In the genomic region with DNA sequence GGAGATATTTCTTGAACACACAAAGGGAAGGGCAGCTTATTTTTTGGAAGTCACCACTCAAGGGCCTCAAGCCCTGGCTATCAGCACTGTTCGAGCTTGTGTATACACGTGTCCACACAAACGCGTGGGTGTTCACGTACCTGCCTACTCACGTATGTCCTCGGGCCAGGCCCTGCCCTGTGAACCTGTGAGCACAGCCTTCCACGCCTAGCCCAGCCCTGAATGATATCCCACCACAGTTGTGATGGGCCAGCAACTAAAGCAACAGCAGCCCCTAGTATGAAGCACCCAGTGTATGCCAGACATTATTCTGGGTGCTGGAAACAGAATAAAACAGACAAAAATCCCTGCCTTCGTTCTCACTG, we compare ENCODE assay signal across 16 cellular contexts. TPM values are rescaled to one million over a fixed set of nuclear protein-coding genes. Genes with fewer than 3 reads are reported as not detected.
DNase-seq lines count a peak whose midpoint lies in the region; ATAC-seq and TF ChIP-seq lines count a peak whose summit lies in the region.
"Had no signal": no experiment of that assay in that cellular context is flagged by ENCODE, and none has a peak within 500 bp of the region (broad histone marks: within the 10 kb centered on the region; RNA-seq: fewer than 3 reads in every experiment).

No MANE protein-coding gene starts in this region.

- H4K91ac ChIP-seq in mesenchymal stem cell (ENCODE audit: low read length) = peak overlapping the region; percentile 5

- WGBS in mesenchymal stem cell = over 99% methylated on average over 9 of the region's 9 CpGs

- H3K79me1 ChIP-seq in mesenchymal stem cell (replicated peaks; ENCODE audit: low read length, poor library complexity, severe bottlenecking) = peaks cover 29% of the 10 kb centered on the region

- H3K23ac ChIP-seq in mesenchymal stem cell (ENCODE audit: low read length in 2 of 2) = no peak overlapping the region

- no peaks in the 10 kb centered on the region for H3K36me3 ChIP-seq in CD4-positive, alpha-beta memory T cell (ENCODE audit: insufficient read depth, low read length)
- peaks cover 39 to 65% of the 10 kb centered on the region in 2 experiments for H3K36me3 ChIP-seq in mesenchymal stem cell (ENCODE audit: control insufficient read depth in 1 of 2, insufficient read depth in 2 of 2, low read depth in 1 of 2, low read length in 2 of 2)
- H3K36me3 ChIP-seq: neural progenitor cell had no signal

- no peaks in the 10 kb centered on the region for H3K9me3 ChIP-seq in CD4-positive, alpha-beta memory T cell (ENCODE audit: control insufficient read depth in 1 of 2, low read length in 2 of 2)
- H3K9me3 ChIP-seq in mesenchymal stem cell (ENCODE audit: control insufficient read depth, low read length) = no peaks in the 10 kb centered on the region
- H3K9me3 ChIP-seq: A549, heart right ventricle had no signal

- H2BK15ac ChIP-seq in mesenchymal stem cell (ENCODE audit: low read depth, poor library complexity, severe bottlenecking) = no peak overlapping the region

- no peak overlapping the region for H3K4me3 ChIP-seq in CD4-positive, alpha-beta memory T cell (ENCODE audit: low read length in 2 of 2)
- no peak overlapping the region for H3K4me3 ChIP-seq in mesenchymal stem cell (ENCODE audit: insufficient read depth in 1 of 2, low read depth in 1 of 2, low read length in 2 of 2)
- H3K4me3 ChIP-seq: A549, lung, neural progenitor cell had no signal

- ATAC-seq in activated CD4-positive, alpha-beta T cell treated with anti-CD3 and anti-CD28 coated beads for 36 hours = no peak
- ATAC-seq in activated CD8-positive, alpha-beta T cell treated with anti-CD3 and anti-CD28 coated beads for 36 hours = no peak
- no peak for ATAC-seq in SK-N-SH treated with all-trans-retinoic acid at 6 μM for 48 hours
- ATAC-seq: A549, heart right ventricle, WTC11 had no signal

- peaks cover 5% of the 10 kb centered on the region for H3K36me3 Mint-ChIP-seq in activated CD4-positive, alpha-beta T cell treated with anti-CD3 and anti-CD28 coated beads for 36 hours (ENCODE audit: low read depth)
- peaks cover 0 to 3% of the 10 kb centered on the region in 2 donors for H3K36me3 Mint-ChIP-seq in CD4-positive, alpha-beta memory T cell
- peaks cover 10% of the 10 kb centered on the region for H3K36me3 Mint-ChIP-seq in activated CD8-positive, alpha-beta T cell treated with anti-CD3 and anti-CD28 coated beads for 36 hours (ENCODE audit: low read depth)

- peaks cover 43% of the 10 kb centered on the region for H3K4me1 ChIP-seq in CD4-positive, alpha-beta memory T cell (ENCODE audit: insufficient read depth, low read length)
- H3K4me1 ChIP-seq in mesenchymal stem cell (ENCODE audit: control insufficient read depth, insufficient read depth, low read depth, low read length) = peaks cover 61% of the 10 kb centered on the region

- H3K18ac ChIP-seq in mesenchymal stem cell (ENCODE audit: low read depth in 1 of 2, low read length in 2 of 2) = no peak overlapping the region

- H3K14ac ChIP-seq in mesenchymal stem cell (ENCODE audit: low read length in 2 of 2) = no peak overlapping the region

- CTCF ChIA-PET in activated CD4-positive, alpha-beta T cell treated with anti-CD3 and anti-CD28 coated beads for 36 hours (lab: Charles Lee) = interaction anchor here (0.6 to 9.8 kb wide), 13 partner anchors 13 to 368 kb away, joined by 3 to 91 read pairs (median 3); partner anchors contain the start of genes PXMP4 and SNTA1
- CTCF ChIA-PET in CD4-positive, alpha-beta memory T cell (lab: Charles Lee; ENCODE audit: partially characterized antibody) = interaction anchor here (0.7 to 8.6 kb wide), 22 partner anchors 12 to 267 kb away, joined by 3 to 88 read pairs (median 5); partner anchors contain the start of genes CDK5RAP1, CHMP4B and PXMP4
- CTCF ChIA-PET in activated CD8-positive, alpha-beta T cell treated with anti-CD3 and anti-CD28 coated beads for 36 hours (lab: Charles Lee) = interaction anchor here (0.6 to 5.3 kb wide), 22 partner anchors 10 to 267 kb away, joined by 3 to 71 read pairs (median 6); partner anchors contain the start of genes CDK5RAP1, PXMP4, SNTA1 and ZNF341

- intact Hi-C loops in activated CD4-positive, alpha-beta T cell treated with anti-CD3 and anti-CD28 coated beads for 36 hours (cut with DNase I, micrococcal nuclease) = loop anchor here (1.0 to 10.0 kb wide), 6 partner anchors 64 to 324 kb away; partner anchors contain the start of genes CDK5RAP1 (in 1 of the 2), RALY (in 1 of the 2), SNTA1 (in 1 of the 2) and ZNF341 (in 1 of the 2)
- intact Hi-C loops in CD4-positive, alpha-beta memory T cell (cut with micrococcal nuclease) = loop anchor here (1.0 kb wide), 1 partner anchor 211 kb away; no protein-coding TSS in a partner anchor
- intact Hi-C loops in activated CD8-positive, alpha-beta T cell treated with anti-CD3 and anti-CD28 coated beads for 36 hours (cut with micrococcal nuclease) = loop anchor here (5.0 kb wide), 2 partner anchors 64 to 211 kb away; partner anchors contain the start of gene ZNF341

- H3K27ac Mint-ChIP-seq in activated CD4-positive, alpha-beta T cell treated with anti-CD3 and anti-CD28 coated beads for 36 hours = no peak overlapping the region
- peak overlapping the region in 4 of 7 donors; percentile 46 to 89 (median 62) for H3K27ac Mint-ChIP-seq in CD4-positive, alpha-beta memory T cell
- H3K27ac Mint-ChIP-seq in activated CD8-positive, alpha-beta T cell treated with anti-CD3 and anti-CD28 coated beads for 36 hours = no peak overlapping the region
- H3K27ac Mint-ChIP-seq: WTC11 had no signal

- H3K4ac ChIP-seq in mesenchymal stem cell (ENCODE audit: low read depth in 1 of 2, low read length in 2 of 2) = no peak overlapping the region

- H3K4me3 Mint-ChIP-seq in activated CD4-positive, alpha-beta T cell treated with anti-CD3 and anti-CD28 coated beads for 36 hours = peak overlapping the region; percentile 75
- peak overlapping the region in 5 of 8 donors; percentile 7 to 59 (median 32) for H3K4me3 Mint-ChIP-seq in CD4-positive, alpha-beta memory T cell
- H3K4me3 Mint-ChIP-seq in activated CD8-positive, alpha-beta T cell treated with anti-CD3 and anti-CD28 coated beads for 36 hours = peak overlapping the region; percentile 83
- H3K4me3 Mint-ChIP-seq: neural progenitor cell, WTC11 had no signal

- DNase-seq in activated CD4-positive, alpha-beta T cell treated with anti-CD3 and anti-CD28 coated beads for 36 hours = no peak
- no peak for DNase-seq in activated CD4-positive, alpha-beta T cell treated with anti-CD3 and anti-CD28 coated beads, Interleukin-2, amount 50 U/mL, for 1 hour
- DNase-seq in CD4-positive, alpha-beta memory T cell = no peak
- no peak for DNase-seq in activated CD8-positive, alpha-beta T cell treated with anti-CD3 and anti-CD28 coated beads for 36 hours
- DNase-seq in mesenchymal stem cell (no peak), amygdala (lab: John Stamatoyannopoulos, UW) (no peak), cerebellar nuclear complex (lab: John Stamatoyannopoulos, UW) (no peak)
- DNase-seq: stimulated activated CD4-positive, alpha-beta T cell treated with anti-CD3 and anti-CD28 coated beads, Interleukin-12 subunit alpha, Interleukin-12 subunit beta, amount 100 ng/mL, for 4 hours had no signal

- no peak overlapping the region for H3K4me2 ChIP-seq in mesenchymal stem cell (ENCODE audit: low read length, poor library complexity, severe bottlenecking)
- H3K4me2 ChIP-seq: A549, neural progenitor cell had no signal

- no peaks in the 10 kb centered on the region for H3K9me3 Mint-ChIP-seq in activated CD4-positive, alpha-beta T cell treated with anti-CD3 and anti-CD28 coated beads for 36 hours (ENCODE audit: low read depth)
- H3K9me3 Mint-ChIP-seq in CD4-positive, alpha-beta memory T cell = no peaks in the 10 kb centered on the region
- no peaks in the 10 kb centered on the region for H3K9me3 Mint-ChIP-seq in activated CD8-positive, alpha-beta T cell treated with anti-CD3 and anti-CD28 coated beads for 36 hours
- H3K9me3 Mint-ChIP-seq: neural progenitor cell, WTC11 had no signal

- no peak overlapping the region for H3K9ac ChIP-seq in mesenchymal stem cell (ENCODE audit: low read length)
- H3K9ac ChIP-seq: neural progenitor cell had no signal

- no peak overlapping the region for H3K27ac ChIP-seq in CD4-positive, alpha-beta memory T cell (ENCODE audit: low read depth, low read length)
- no peak overlapping the region for H3K27ac ChIP-seq in mesenchymal stem cell (ENCODE audit: low read length, poor library complexity, severe bottlenecking)
- H3K27ac ChIP-seq: A549, neural progenitor cell had no signal

- no peaks in the 10 kb centered on the region for H3K27me3 Mint-ChIP-seq in activated CD4-positive, alpha-beta T cell treated with anti-CD3 and anti-CD28 coated beads for 36 hours
- no peaks in the 10 kb centered on the region for H3K27me3 Mint-ChIP-seq in CD4-positive, alpha-beta memory T cell
- no peaks in the 10 kb centered on the region for H3K27me3 Mint-ChIP-seq in activated CD8-positive, alpha-beta T cell treated with anti-CD3 and anti-CD28 coated beads for 36 hours

- POLR2A ChIA-PET in activated CD4-positive, alpha-beta T cell treated with anti-CD3 and anti-CD28 coated beads for 36 hours (lab: Charles Lee) = interaction anchor here (0.9 kb wide), 1 partner anchor 51 kb away, joined by 4 read pairs; the partner anchor contains the start of gene PXMP4
- POLR2A ChIA-PET in CD4-positive, alpha-beta memory T cell (lab: Charles Lee; ENCODE audit: partially characterized antibody) = interaction anchor here (0.9 to 9.7 kb wide), 11 partner anchors 11 to 225 kb away, joined by 3 to 122 read pairs (median 12); partner anchors contain the start of genes CBFA2T2, PXMP4, SNTA1 and ZNF341
- POLR2A ChIA-PET in activated CD8-positive, alpha-beta T cell treated with anti-CD3 and anti-CD28 coated beads for 36 hours (lab: Charles Lee) = interaction anchor here (0.7 to 15.4 kb wide), 4 partner anchors 11 to 252 kb away, joined by 3 to 262 read pairs (median 4); partner anchors contain the start of genes NECAB3 and ZNF341

- H2AFZ ChIP-seq in mesenchymal stem cell (ENCODE audit: low read depth, low read length) = no peak overlapping the region
- H2AFZ ChIP-seq: neural progenitor cell had no signal

- TF ChIP-seq CTCF in activated CD8-positive, alpha-beta T cell treated with anti-CD3 and anti-CD28 coated beads for 36 hours (IDR thresholded peaks at IDR 0.05) = no peak

- H3K27me3 ChIP-seq in CD4-positive, alpha-beta memory T cell (ENCODE audit: insufficient read depth, low read length) = no peaks in the 10 kb centered on the region
- H3K27me3 ChIP-seq in mesenchymal stem cell (ENCODE audit: control insufficient read depth in 1 of 2, insufficient read depth in 1 of 2, low read length in 2 of 2) = no peaks in the 10 kb centered on the region
- H3K27me3 ChIP-seq: heart right ventricle had no signal

- no peak overlapping the region for H2BK120ac ChIP-seq in mesenchymal stem cell (ENCODE audit: low read depth, low read length)

- H4K8ac ChIP-seq in mesenchymal stem cell (ENCODE audit: low read length) = no peak overlapping the region

- no peak overlapping the region for H2BK5ac ChIP-seq in mesenchymal stem cell (ENCODE audit: low read depth, low read length, poor library complexity, severe bottlenecking)

- no peak overlapping the region for H2AK5ac ChIP-seq in mesenchymal stem cell (ENCODE audit: low read length, severe bottlenecking)

- peaks cover 34% of the 10 kb centered on the region for H3K4me1 Mint-ChIP-seq in activated CD4-positive, alpha-beta T cell treated with anti-CD3 and anti-CD28 coated beads for 36 hours
- peaks cover 24 to 74% (median 42%) of the 10 kb centered on the region in 4 donors for H3K4me1 Mint-ChIP-seq in CD4-positive, alpha-beta memory T cell
- peaks cover 35% of the 10 kb centered on the region for H3K4me1 Mint-ChIP-seq in activated CD8-positive, alpha-beta T cell treated with anti-CD3 and anti-CD28 coated beads for 36 hours (ENCODE audit: low read depth)

- no peak overlapping the region for H2BK12ac ChIP-seq in mesenchymal stem cell (ENCODE audit: low read length in 2 of 2)

RNA-seq across cellular contexts. Expression of gene ACTL10, which starts 2.0 kb away (rescaled TPM):
- total RNA-seq in activated CD4-positive, alpha-beta T cell treated with anti-CD3 and anti-CD28 coated beads for 36 hours = 1 to 10 TPM in 1 of 2 experiments, under 1 TPM in 1; 0.91 to 1.7 TPM
- total RNA-seq in CD4-positive, alpha-beta memory T cell = 1 to 10 TPM; 5.5 to 6.0 TPM
- polyA plus RNA-seq in CD4-positive, alpha-beta memory T cell = 1 to 10 TPM; 1.7 to 5.3 TPM
- 1 to 10 TPM; 2.4 TPM for total RNA-seq in activated CD8-positive, alpha-beta T cell treated with anti-CD3 and anti-CD28 coated beads for 36 hours
- not detected for polyA plus RNA-seq in mesenchymal stem cell (2013, experiment 1 of 2)
- polyA plus RNA-seq in mesenchymal stem cell (2013, experiment 2 of 2) = not detected
- polyA plus RNA-seq: A549 had no signal

RNA-seq across cellular contexts. Expression of gene NECAB3, which starts 5.5 kb away (rescaled TPM):
- 10 to 100 TPM; 12.2 to 13.3 TPM for total RNA-seq in activated CD4-positive, alpha-beta T cell treated with anti-CD3 and anti-CD28 coated beads for 36 hours
- 10 to 100 TPM; 23.3 to 23.4 TPM for total RNA-seq in CD4-positive, alpha-beta memory T cell
- 1 to 10 TPM; 2.0 to 2.5 TPM for polyA plus RNA-seq in CD4-positive, alpha-beta memory T cell
- total RNA-seq in activated CD8-positive, alpha-beta T cell treated with anti-CD3 and anti-CD28 coated beads for 36 hours = 10 to 100 TPM; 13.7 to 16.0 TPM
- 13.7 TPM for polyA plus RNA-seq in mesenchymal stem cell (2013, experiment 1 of 2)
- 12.4 TPM for polyA plus RNA-seq in mesenchymal stem cell (2013, experiment 2 of 2)

RNA-seq across cellular contexts. Expression of gene C20orf144, which starts 6.6 kb away (rescaled TPM):
- total RNA-seq in activated CD4-positive, alpha-beta T cell treated with anti-CD3 and anti-CD28 coated beads for 36 hours = under 1 TPM; 0.16 to 0.27 TPM
- under 1 TPM; 0.61 TPM for total RNA-seq in CD4-positive, alpha-beta memory T cell
- polyA plus RNA-seq in CD4-positive, alpha-beta memory T cell = not detected
- total RNA-seq in activated CD8-positive, alpha-beta T cell treated with anti-CD3 and anti-CD28 coated beads for 36 hours = under 1 TPM; 0.29 to 0.36 TPM
- polyA plus RNA-seq in mesenchymal stem cell (2013, experiment 1 of 2) = 0.11 TPM
- polyA plus RNA-seq in mesenchymal stem cell (2013, experiment 2 of 2) = 0.04 TPM
- total RNA-seq: heart right ventricle, renal cortical epithelial cell, ureter had no signal

RNA-seq across cellular contexts. Expression of gene E2F1, which starts 17.4 kb away (rescaled TPM):
- 10 to 100 TPM; 45.9 to 50.9 TPM for total RNA-seq in activated CD4-positive, alpha-beta T cell treated with anti-CD3 and anti-CD28 coated beads for 36 hours
- total RNA-seq in CD4-positive, alpha-beta memory T cell = 1 to 10 TPM; 2.2 to 2.6 TPM
- under 1 TPM; 0.46 to 0.89 TPM for polyA plus RNA-seq in CD4-positive, alpha-beta memory T cell
- 10 to 100 TPM; 71.2 to 72.0 TPM for total RNA-seq in activated CD8-positive, alpha-beta T cell treated with anti-CD3 and anti-CD28 coated beads for 36 hours
- 2.2 TPM for polyA plus RNA-seq in mesenchymal stem cell (2013, experiment 1 of 2)
- 2.1 TPM for polyA plus RNA-seq in mesenchymal stem cell (2013, experiment 2 of 2)

RNA-seq across cellular contexts. Expression of gene PXMP4, which starts 51.3 kb away (rescaled TPM):
- total RNA-seq in activated CD4-positive, alpha-beta T cell treated with anti-CD3 and anti-CD28 coated beads for 36 hours = 10 to 100 TPM in 1 of 2 experiments, 1 to 10 TPM in 1; 8.8 to 10.2 TPM
- 10 to 100 TPM; 15.7 to 16.3 TPM for total RNA-seq in CD4-positive, alpha-beta memory T cell
- 10 to 100 TPM in 1 of 2 donors, 1 to 10 TPM in 1; 6.3 to 16.4 TPM for polyA plus RNA-seq in CD4-positive, alpha-beta memory T cell
- total RNA-seq in activated CD8-positive, alpha-beta T cell treated with anti-CD3 and anti-CD28 coated beads for 36 hours = 1 to 10 TPM; 6.9 to 7.3 TPM
- polyA plus RNA-seq in mesenchymal stem cell (2013, experiment 1 of 2) = 3.2 TPM
- polyA plus RNA-seq in mesenchymal stem cell (2013, experiment 2 of 2) = 2.7 TPM

Comparison
In these comparisons a context has a peak if more than half of its experiments do, and no peak if none do; other contexts are left out.
1. H3K27ac Mint-ChIP-seq: peak in CD4-positive, alpha-beta memory T cell (4 of 7); none in activated CD4-positive, alpha-beta T cell treated with anti-CD3 and anti-CD28 coated beads for 36 hours (single experiment) and activated CD8-positive, alpha-beta T cell treated with anti-CD3 and anti-CD28 coated beads for 36 hours (single experiment).
2. H3K4me3 Mint-ChIP-seq: peak in every context shown above with its lines; median percentile 83 in activated CD8-positive, alpha-beta T cell treated with anti-CD3 and anti-CD28 coated beads for 36 hours; 75 in activated CD4-positive, alpha-beta T cell treated with anti-CD3 and anti-CD28 coated beads for 36 hours; 32 in CD4-positive, alpha-beta memory T cell.